Comparison of ENCODE assay signal across 8 cellular contexts in genomic region chr12:3752741-3753486, GRCh38. TPM values are rescaled to one million over a fixed set of nuclear protein-coding genes. Genes with fewer than 3 reads are reported as not detected.
DNase-seq lines count a peak whose midpoint lies in the region; ATAC-seq and TF ChIP-seq lines count a peak whose summit lies in the region.

TSS of gene CRACR2A (minus strand) at chr12:3753109. CDS start at chr12:3696999, 56,110 bp downstream.

- H3K4me1 Mint-ChIP-seq in MCF 10A (ENCODE audit: insufficient read depth, unreplicated experiment), result no peaks in the 10 kb centered on the region

- H3K4me1 ChIP-seq in breast epithelium, result no peaks in the 10 kb centered on the region
- H3K4me1 ChIP-seq in fibroblast of lung (ENCODE audit: control insufficient read depth, extremely low read depth, insufficient read depth, low read length), result peaks cover 12% of the 10 kb centered on the region
- peaks cover 51 to 62% of the 10 kb centered on the region in 2 experiments for H3K4me1 ChIP-seq in neutrophil (ENCODE audit: control insufficient read depth in 1 of 2, insufficient read depth in 1 of 2, low read depth in 1 of 2, low read length in 1 of 2)
- peaks cover 14% of the 10 kb centered on the region for H3K4me1 ChIP-seq in thymus (ENCODE audit: control insufficient read depth, insufficient read depth, low read length)

- POLR2A ChIA-PET in MCF 10A (lab: Yijun Ruan, JAX), result no interaction called here

- H3K27ac ChIP-seq in breast epithelium (peak within 1 kb of the TSS; percentile 86 to 89), fibroblast of lung (ENCODE audit: insufficient read depth, low read length) (peak within 1 kb of the TSS; percentile 73), neutrophil (peak within 1 kb of the TSS; percentile 90), thymus (ENCODE audit: low read depth) (peak within 1 kb of the TSS; percentile 99)

- intact Hi-C loops in breast epithelium (cut with DNase I; ENCODE audit: low total_unique reads), result no loop called here
- intact Hi-C loops in MCF 10A (cut with micrococcal nuclease), result no loop called here

- H3K4me3 Mint-ChIP-seq in MCF 10A (ENCODE audit: unreplicated experiment), result no peak within 1 kb of the TSS

- no peak within 1 kb of the TSS for H3K27ac Mint-ChIP-seq in MCF 10A (ENCODE audit: low read depth, unreplicated experiment)

- no peaks in the 10 kb centered on the region for H3K79me2 ChIP-seq in fibroblast of lung (ENCODE audit: control insufficient read depth, insufficient read depth, low read length)

- peak within 1 kb of the TSS; percentile 88 for H2AFZ ChIP-seq in fibroblast of lung (ENCODE audit: low read length)

- TF ChIP-seq POLR2A in breast epithelium (IDR thresholded peaks at IDR 0.05), result no peak

- peaks cover 7% of the 10 kb centered on the region for H3K9me3 Mint-ChIP-seq in MCF 10A (ENCODE audit: unreplicated experiment)

- TF ChIP-seq CTCF in breast epithelium (IDR thresholded peaks at IDR 0.05), result peak in 2 of 3 donors; percentile 25 to 52
- no peak for TF ChIP-seq CTCF in MCF 10A (IDR thresholded peaks at IDR 0.05; ENCODE audit: unreplicated experiment)
- peak; percentile 25 to 51 for TF ChIP-seq CTCF in fibroblast of lung (conservative IDR thresholded peaks at IDR 0.05 in 1 of 2, IDR thresholded peaks at IDR 0.05 in 1 of 2; ENCODE audit: low read depth in 1 of 2, low read length in 2 of 2)
- TF ChIP-seq CTCF in neutrophil (IDR thresholded peaks at IDR 0.05), result peak; percentile 93

- CTCF ChIA-PET in MCF 10A (lab: Yijun Ruan, JAX), result interaction anchor here (1.3 kb wide), 1 partner anchor 452 kb away, joined by 4 read pairs; no protein-coding TSS in a partner anchor

- H3K36me3 Mint-ChIP-seq in MCF 10A (ENCODE audit: insufficient read depth, unreplicated experiment), result no peaks in the 10 kb centered on the region

- H3K27me3 ChIP-seq in breast epithelium, result no peaks in the 10 kb centered on the region
- H3K27me3 ChIP-seq in fibroblast of lung (ENCODE audit: control insufficient read depth, insufficient read depth, low read length), result no peaks in the 10 kb centered on the region
- no peaks in the 10 kb centered on the region for H3K27me3 ChIP-seq in neutrophil
- no peaks in the 10 kb centered on the region for H3K27me3 ChIP-seq in thymus (ENCODE audit: control insufficient read depth, insufficient read depth)

- peak within 1 kb of the TSS; percentile 68 for H3K9ac ChIP-seq in fibroblast of lung (ENCODE audit: insufficient read depth, low read length)

- H3K27me3 Mint-ChIP-seq in MCF 10A (ENCODE audit: insufficient read depth, unreplicated experiment), result no peaks in the 10 kb centered on the region

- H3K36me3 ChIP-seq in breast epithelium (no peaks in the 10 kb centered on the region), fibroblast of lung (ENCODE audit: control insufficient read depth, insufficient read depth, low read length) (no peaks in the 10 kb centered on the region), neutrophil (no peaks in the 10 kb centered on the region), thymus (ENCODE audit: control insufficient read depth, insufficient read depth) (peaks cover 6% of the 10 kb centered on the region)

- no TSS peak for BruUV-seq in MCF 10A (replicated peaks; lab: Mats Ljungman, UMichigan)

- H4K20me1 ChIP-seq in fibroblast of lung (ENCODE audit: control insufficient read depth, extremely low read depth, insufficient read depth, low read length), result no peaks in the 10 kb centered on the region

- peak; percentile 79 for ATAC-seq in HG02970 (IDR thresholded peaks at IDR 0.05; ENCODE audit: low FRiP score, unreplicated experiment)

- H3K4me3 ChIP-seq in breast epithelium (peak within 1 kb of the TSS; percentile 59 to 72 (median 65)), fibroblast of lung (replicated peaks in 1 of 4; ENCODE audit: control extremely low read depth in 1 of 4, insufficient read depth in 1 of 4, low read depth in 3 of 4, low read length in 4 of 4) (peak within 1 kb of the TSS; percentile 39 to 59 (median 54)), neutrophil (ENCODE audit: low read depth in 1 of 2, low read length in 1 of 2) (peak within 1 kb of the TSS; percentile 71 to 86), thymus (ENCODE audit: low read length) (peak within 1 kb of the TSS; percentile 71)

- DNase-seq in breast epithelium (ENCODE audit: low spot score in 2 of 2) (no peak), MCF 10A (ENCODE audit: unreplicated experiment) (no peak), NCI-H82 (lab: John Stamatoyannopoulos, UW) (peak; percentile 88), fibroblast of lung (ENCODE audit: low read depth in 2 of 2) (peak; percentile 59 to 68)
- DNase-seq in activated CD8-positive, alpha-beta memory T cell treated with anti-CD3 and anti-CD28 coated beads, Interleukin-2, amount 50 U/mL, for 24 hours (ENCODE audit: extremely low read depth), result peak; percentile 43

- H3K9me3 ChIP-seq in breast epithelium, result no peaks in the 10 kb centered on the region
- no peaks in the 10 kb centered on the region for H3K9me3 ChIP-seq in fibroblast of lung (ENCODE audit: control insufficient read depth, insufficient read depth, low read depth, low read length)
- no peaks in the 10 kb centered on the region for H3K9me3 ChIP-seq in neutrophil
- H3K9me3 ChIP-seq in thymus (ENCODE audit: control insufficient read depth), result no peaks in the 10 kb centered on the region

- peak within 1 kb of the TSS; percentile 95 for H3K4me2 ChIP-seq in fibroblast of lung (ENCODE audit: extremely low read depth, insufficient read depth, low read length)

- 1% methylated on average over 62 of the region's 62 CpGs for whole genome bisulfite sequencing in thymus

RNA-seq across cellular contexts. Expression of gene CRACR2A, which starts in this region (rescaled TPM):
- total RNA-seq in breast epithelium (10 to 100 TPM in 2 of 3 donors, 1 to 10 TPM in 1; 5.3 to 17.3 (median 15.1) TPM), MCF 10A (2022) (not detected in 2 replicates), fibroblast of lung (3.3 and 5.8 TPM in 2 replicates)
- polyA plus RNA-seq in fibroblast of lung (5.9 and 8.8 TPM in 2 replicates), thymus (7.3 TPM)
- polyA plus RNA-seq in fibroblast of lung (2012), result 4.0 and 7.9 TPM in 2 replicates
- polyA minus RNA-seq in fibroblast of lung (ENCODE audit: low replicate concordance), result 4.0 and 4.5 TPM in 2 replicates

Comparison
In these comparisons a context has a peak if more than half of its experiments do, and no peak if none do; other contexts are left out.
1. DNase-seq: peak in NCI-H82 (single experiment), activated CD8-positive, alpha-beta memory T cell treated with anti-CD3 and anti-CD28 coated beads, Interleukin-2, amount 50 U/mL, for 24 hours (single experiment) and fibroblast of lung (2 of 2); none in breast epithelium (0 of 2) and MCF 10A (single experiment).
2. Peak in every context shown above with its lines, with median percentiles within 50 percentile points of each other: H3K27ac ChIP-seq and H3K4me3 ChIP-seq.